In genomic region chr16:86834451-86835035, GRCh38 we compare ENCODE assay signal across 11 cellular contexts.
DNase-seq lines count a peak whose midpoint lies in the region; ATAC-seq, FAIRE-seq and TF ChIP-seq lines count a peak whose summit lies in the region.
"Had no signal": no experiment of that assay in that cellular context is flagged by ENCODE, and none has a peak within 500 bp of the region (broad histone marks: within the 10 kb centered on the region; RNA-seq: fewer than 3 reads in every experiment).

No MANE protein-coding gene starts in this region.

- in situ Hi-C loops in ACHN (cut with HindIII; ENCODE audit: low pct_ligation_motif_present, low pct_unique_long_range_greater_than_20kb, low sequenced_read_pairs): no loop called here

- CTCF ChIA-PET in HEK293T (lab: Yijun Ruan, JAX): interaction anchor here (1.0 kb wide), 1 partner anchor 270 kb away, joined by 4 read pairs; no protein-coding TSS in a partner anchor

- no peak overlapping the region for H3K9ac ChIP-seq in astrocyte (ENCODE audit: low read length)

- no peaks in the 10 kb centered on the region for H3K9me3 Mint-ChIP-seq in astrocyte (ENCODE audit: unreplicated experiment)

- H3K36me3 Mint-ChIP-seq in astrocyte (ENCODE audit: low read depth, unreplicated experiment): no peaks in the 10 kb centered on the region
- H3K36me3 Mint-ChIP-seq: activated CD8-positive, alpha-beta memory T cell treated with anti-CD3 and anti-CD28 coated beads, Interleukin-2, amount 10 ng/mL, durations not matched to agents 7 days and 5 days; CD4-positive, alpha-beta memory T cell had no signal

- intact Hi-C loops in lower lobe of right lung (cut with DNase I): no loop called here

- no peak overlapping the region for H3K4me2 ChIP-seq in astrocyte (ENCODE audit: low read length)

- H3K27ac Mint-ChIP-seq in astrocyte (ENCODE audit: unreplicated experiment): no peak overlapping the region
- H3K27ac Mint-ChIP-seq: activated CD8-positive, alpha-beta memory T cell treated with anti-CD3 and anti-CD28 coated beads, Interleukin-2, amount 10 ng/mL, durations not matched to agents 7 days and 5 days; CD4-positive, alpha-beta memory T cell had no signal

- H3K9me3 ChIP-seq in astrocyte (ENCODE audit: insufficient read depth, low read depth, low read length) (no peaks in the 10 kb centered on the region), lower lobe of right lung (no peaks in the 10 kb centered on the region)

- H3K4me1 Mint-ChIP-seq in astrocyte (ENCODE audit: low read depth, unreplicated experiment): peaks cover 12% of the 10 kb centered on the region
- H3K4me1 Mint-ChIP-seq: activated CD8-positive, alpha-beta memory T cell treated with anti-CD3 and anti-CD28 coated beads, Interleukin-2, amount 10 ng/mL, durations not matched to agents 7 days and 5 days; CD4-positive, alpha-beta memory T cell had no signal

- H3K27me3 ChIP-seq in astrocyte (ENCODE audit: insufficient read depth, low read length) (no peaks in the 10 kb centered on the region), lower lobe of right lung (ENCODE audit: low read depth) (peaks cover 11% of the 10 kb centered on the region)

- H3K4me3 ChIP-seq in astrocyte (ENCODE audit: insufficient read depth, low read depth, low read length): no peak overlapping the region
- H3K4me3 ChIP-seq in lower lobe of right lung: no peak overlapping the region

- no peak overlapping the region for H2AFZ ChIP-seq in astrocyte (ENCODE audit: low read depth, low read length)

- H3K4me1 ChIP-seq in astrocyte (ENCODE audit: insufficient read depth, low read length): peaks cover 7% of the 10 kb centered on the region
- no peaks in the 10 kb centered on the region for H3K4me1 ChIP-seq in lower lobe of right lung

- no peaks in the 10 kb centered on the region for H4K20me1 ChIP-seq in astrocyte (ENCODE audit: insufficient read depth, low read length)

- FAIRE-seq in astrocyte (lab: Jason Lieb, UNC): no peak
- FAIRE-seq: islet of Langerhans had no signal

- TF ChIP-seq CTCF in astrocyte (IDR thresholded peaks at IDR 0.05; ENCODE audit: insufficient read depth, low read depth, low read length): peak; percentile 22
- no peak for TF ChIP-seq CTCF in lower lobe of right lung (IDR thresholded peaks at IDR 0.05)

- POLR2A ChIA-PET in HEK293T (lab: Yijun Ruan, JAX): no interaction called here

- no peak for ATAC-seq in HG03521 (IDR thresholded peaks at IDR 0.05; ENCODE audit: unreplicated experiment)
- no peak for ATAC-seq in GM18520 (IDR thresholded peaks at IDR 0.05; ENCODE audit: unreplicated experiment)
- no peak for ATAC-seq in lower lobe of right lung
- ATAC-seq: activated CD8-positive, alpha-beta memory T cell treated with anti-CD3 and anti-CD28 coated beads, Interleukin-2, amount 10 ng/mL, durations not matched to agents 7 days and 5 days had no signal

- DNase-seq in ACHN (peak; percentile 4), HEK293T (ENCODE audit: extremely low spot score) (peak; percentile 49), astrocyte (ENCODE audit: low read depth) (peak; percentile 70), islet precursor cell (peak; percentile 83), DMS53 treated with DMSO at 0.1 percent for 48 hours (lab: John Stamatoyannopoulos, UW; ENCODE audit: unreplicated experiment) (no peak), lower lobe of right lung (no peak)
- DNase-seq: activated CD8-positive, alpha-beta memory T cell treated with anti-CD3 and anti-CD28 coated beads, Interleukin-2, amount 10 ng/mL, durations not matched to agents 7 days and 5 days; CD4-positive, alpha-beta memory T cell had no signal

- peaks cover 20% of the 10 kb centered on the region for H3K27me3 Mint-ChIP-seq in astrocyte (ENCODE audit: low read depth, unreplicated experiment)

- H3K4me3 Mint-ChIP-seq in astrocyte (ENCODE audit: unreplicated experiment): no peak overlapping the region
- H3K4me3 Mint-ChIP-seq: activated CD8-positive, alpha-beta memory T cell treated with anti-CD3 and anti-CD28 coated beads, Interleukin-2, amount 10 ng/mL, durations not matched to agents 7 days and 5 days; CD4-positive, alpha-beta memory T cell had no signal

- H3K79me2 ChIP-seq in astrocyte (ENCODE audit: insufficient read depth, low read length): no peaks in the 10 kb centered on the region

- no peaks in the 10 kb centered on the region for H3K36me3 ChIP-seq in astrocyte (ENCODE audit: insufficient read depth, low read length)
- no peaks in the 10 kb centered on the region for H3K36me3 ChIP-seq in lower lobe of right lung

- no peak overlapping the region for H3K27ac ChIP-seq in astrocyte (ENCODE audit: low read depth, low read length)
- no peak overlapping the region for H3K27ac ChIP-seq in lower lobe of right lung

TF ChIP-seq in HEK293T, 16 proteins besides CTCF, POLR2A, EP300 and RAD21:
- TF ChIP-seq BHLHE40 (IDR thresholded peaks at IDR 0.05; ENCODE audit: borderline replicate concordance): no peak
- no peak for TF ChIP-seq ELF4 (IDR thresholded peaks at IDR 0.05)
- no peak for TF ChIP-seq SP1 (IDR thresholded peaks at IDR 0.05)
- TF ChIP-seq FOXK2 (IDR thresholded peaks at IDR 0.05): no peak
- TF ChIP-seq FOXM1 (IDR thresholded peaks at IDR 0.05; ENCODE audit: borderline replicate concordance): no peak
- no peak for TF ChIP-seq ZNF384 (IDR thresholded peaks at IDR 0.05)
- no peak for TF ChIP-seq SUZ12 (IDR thresholded peaks at IDR 0.05)
- TF ChIP-seq L3MBTL2 (conservative IDR thresholded peaks at IDR 0.05): no peak
- no peak for TF ChIP-seq ARNT (IDR thresholded peaks at IDR 0.05)
- TF ChIP-seq LEF1 (IDR thresholded peaks at IDR 0.05; ENCODE audit: borderline replicate concordance): no peak
- TF ChIP-seq HDGF (IDR thresholded peaks at IDR 0.05; ENCODE audit: borderline replicate concordance): no peak
- TF ChIP-seq PKNOX1 (IDR thresholded peaks at IDR 0.05): no peak
- TF ChIP-seq TARDBP (IDR thresholded peaks at IDR 0.05): no peak
- TF ChIP-seq FOXA1 (IDR thresholded peaks at IDR 0.05): no peak

Comparison
In these comparisons a context has a peak if more than half of its experiments do, and no peak if none do; other contexts are left out.
1. DNase-seq: peak in ACHN (single experiment), HEK293T (single experiment), astrocyte (single experiment) and islet precursor cell (single experiment); none in DMS53 treated with DMSO at 0.1 percent for 48 hours (single experiment) and lower lobe of right lung (single experiment).